ENCODE assay signal across 20 cellular contexts in genomic region chr7:15123901-15124300, GRCh38.
"Had no signal": no experiment of that assay in that cellular context is flagged by ENCODE, and none has a peak within 500 bp of the region (broad histone marks: within the 10 kb centered on the region; RNA-seq: fewer than 3 reads in every experiment).

No MANE protein-coding gene starts in this region.

- H3K27ac Mint-ChIP-seq: activated naive CD4-positive, alpha-beta T cell treated with anti-CD3 and anti-CD28 coated beads, Interleukin-2, amount 50 U/mL, for 72 hours; natural killer cell; progenitor cell of endocrine pancreas had no signal

- ATAC-seq: activated naive CD4-positive, alpha-beta T cell treated with anti-CD3 and anti-CD28 coated beads, Interleukin-2, amount 50 U/mL, for 72 hours; foreskin keratinocyte; natural killer cell had no signal

- H3K36me3 ChIP-seq: brain microvascular endothelial cell, left ventricle myocardium inferior, spleen, thoracic aorta, upper lobe of left lung had no signal

- H3K4me1 Mint-ChIP-seq: natural killer cell had no signal

- H3K4me3 ChIP-seq: left ventricle myocardium inferior, spleen, thoracic aorta, upper lobe of left lung had no signal

- DNase-seq: activated CD4-positive, alpha-beta T cell treated with anti-CD3 and anti-CD28 coated beads, Interleukin-2, amount 50 U/mL, for 1 hour; activated CD4-positive, CD25-positive, alpha-beta regulatory T cell treated with anti-CD3 and anti-CD28 coated beads, Interleukin-2, amount 50 U/mL, for 72 hours; activated T-cell treated with anti-CD3 and anti-CD28 coated beads, Interleukin-2, amount 50 U/mL, for 1 hour; aorta; brain microvascular endothelial cell; central memory CD4-positive, alpha-beta T cell; dermis blood vessel endothelial cell; effector CD8-positive, alpha-beta T cell; foreskin keratinocyte; left ventricle myocardium inferior; midbrain; natural killer cell; spleen; stimulated activated CD4-positive, alpha-beta T cell treated with anti-CD3 and anti-CD28 coated beads, Interleukin-4, amount 100 ng/mL, for 1 hour; stimulated activated naive CD4-positive, alpha-beta T cell; upper lobe of left lung had no signal

- H3K27me3 Mint-ChIP-seq: progenitor cell of endocrine pancreas had no signal

- H3K27me3 ChIP-seq: brain microvascular endothelial cell, foreskin keratinocyte, spleen, upper lobe of left lung had no signal

- H3K4me1 ChIP-seq: foreskin keratinocyte, left ventricle myocardium inferior, spleen, upper lobe of left lung had no signal

- H3K4me3 Mint-ChIP-seq: natural killer cell had no signal

- H3K27ac ChIP-seq: brain microvascular endothelial cell, foreskin keratinocyte, left ventricle myocardium inferior, spleen, thoracic aorta, upper lobe of left lung, VCaP had no signal

- H3K9me3 ChIP-seq: thoracic aorta, upper lobe of left lung had no signal
